ENCODE assay signal across 15 cellular contexts in the genomic region with DNA sequence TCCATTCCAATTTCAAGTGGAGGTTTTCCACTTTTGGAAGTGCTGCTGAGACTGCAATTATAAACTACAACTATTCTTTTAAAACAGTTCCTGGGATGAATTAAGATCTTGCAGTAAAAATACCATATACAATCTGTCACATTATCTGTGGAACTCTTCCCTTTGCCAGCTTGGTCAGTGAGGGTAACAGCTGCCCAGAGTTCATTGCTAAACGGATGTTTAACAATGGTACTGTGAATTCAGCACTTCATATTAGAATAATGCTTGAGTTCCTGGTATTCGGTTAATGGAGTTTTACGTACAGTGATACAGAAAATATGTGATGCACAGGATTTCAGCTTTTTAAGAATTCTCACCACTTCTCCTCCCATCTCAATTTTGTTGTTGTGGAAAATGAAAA. TPM values are rescaled to one million over a fixed set of nuclear protein-coding genes. Genes with fewer than 3 reads are reported as not detected.
DNase-seq lines count a peak whose midpoint lies in the region; ATAC-seq and TF ChIP-seq lines count a peak whose summit lies in the region.
"Had no signal": no experiment of that assay in that cellular context is flagged by ENCODE, and none has a peak within 500 bp of the region (broad histone marks: within the 10 kb centered on the region; RNA-seq: fewer than 3 reads in every experiment).

No MANE protein-coding gene starts in this region.

- no peaks in the 10 kb centered on the region for H3K27me3 Mint-ChIP-seq in HFFc6 (ENCODE audit: insufficient read depth)
- no peaks in the 10 kb centered on the region for H3K27me3 Mint-ChIP-seq in activated naive CD8-positive, alpha-beta T cell treated with anti-CD3 and anti-CD28 coated beads, Interleukin-2, amount 10 ng/mL, durations not matched to agents 7 days and 5 days
- H3K27me3 Mint-ChIP-seq in natural killer cell treated with Interleukin-12 subunit alpha and Interleukin-12 subunit beta and Interleukin-15 and Interleukin-18, amount 100 ng/mL, for 72 hours = no peaks in the 10 kb centered on the region

- ATAC-seq in activated naive CD8-positive, alpha-beta T cell treated with anti-CD3 and anti-CD28 coated beads, Interleukin-2, amount 10 ng/mL, durations not matched to agents 7 days and 5 days (ENCODE audit: low read depth) = no peak
- ATAC-seq in natural killer cell treated with Interleukin-12 subunit alpha and Interleukin-12 subunit beta and Interleukin-15 and Interleukin-18, amount 100 ng/mL, for 72 hours = no peak
- ATAC-seq in HG02588 (IDR thresholded peaks at IDR 0.05; ENCODE audit: unreplicated experiment) = no peak

- peaks cover 72% of the 10 kb centered on the region for H3K4me1 Mint-ChIP-seq in HFFc6 (ENCODE audit: low read depth)
- peaks cover 46% of the 10 kb centered on the region for H3K4me1 Mint-ChIP-seq in activated naive CD8-positive, alpha-beta T cell treated with anti-CD3 and anti-CD28 coated beads, Interleukin-2, amount 10 ng/mL, durations not matched to agents 7 days and 5 days
- H3K4me1 Mint-ChIP-seq in natural killer cell treated with Interleukin-12 subunit alpha and Interleukin-12 subunit beta and Interleukin-15 and Interleukin-18, amount 100 ng/mL, for 72 hours (ENCODE audit: low read depth in 2 of 2) = peaks cover 56 to 74% of the 10 kb centered on the region in 2 donors

- peaks cover 14% of the 10 kb centered on the region for H3K36me3 Mint-ChIP-seq in HFFc6 (ENCODE audit: low read depth)
- H3K36me3 Mint-ChIP-seq in activated naive CD8-positive, alpha-beta T cell treated with anti-CD3 and anti-CD28 coated beads, Interleukin-2, amount 10 ng/mL, durations not matched to agents 7 days and 5 days = peaks cover 16% of the 10 kb centered on the region
- no peaks in the 10 kb centered on the region for H3K36me3 Mint-ChIP-seq in natural killer cell treated with Interleukin-12 subunit alpha and Interleukin-12 subunit beta and Interleukin-15 and Interleukin-18, amount 100 ng/mL, for 72 hours

- no peak for TF ChIP-seq CTCF in HFFc6 (IDR thresholded peaks at IDR 0.05)

- H3K27ac Mint-ChIP-seq in HFFc6 = peak overlapping the region; percentile 34
- H3K27ac Mint-ChIP-seq in activated naive CD8-positive, alpha-beta T cell treated with anti-CD3 and anti-CD28 coated beads, Interleukin-2, amount 10 ng/mL, durations not matched to agents 7 days and 5 days = peak overlapping the region; percentile 53
- peak overlapping the region; percentile 87 to 91 for H3K27ac Mint-ChIP-seq in natural killer cell treated with Interleukin-12 subunit alpha and Interleukin-12 subunit beta and Interleukin-15 and Interleukin-18, amount 100 ng/mL, for 72 hours

- POLR2A ChIA-PET in activated naive CD8-positive, alpha-beta T cell treated with anti-CD3 and anti-CD28 coated beads, Interleukin-2, amount 10 ng/mL, durations not matched to agents 7 days and 5 days (lab: Charles Lee) = no interaction called here

- DNase-seq in DMS 273 (lab: John Stamatoyannopoulos, UW; ENCODE audit: unreplicated experiment) = peak; percentile 17
- no peak for DNase-seq in DMS 273 treated with DMSO at 0.1 percent for 48 hours (lab: John Stamatoyannopoulos, UW)
- no peak for DNase-seq in HFFc6
- no peak for DNase-seq in activated naive CD8-positive, alpha-beta T cell treated with anti-CD3 and anti-CD28 coated beads, Interleukin-2, amount 10 ng/mL, durations not matched to agents 7 days and 5 days
- DNase-seq in natural killer cell treated with Interleukin-12 subunit alpha and Interleukin-12 subunit beta and Interleukin-15 and Interleukin-18, amount 100 ng/mL, for 72 hours (ENCODE audit: low spot score) = no peak
- no peak for DNase-seq in NCI-H1930 (lab: John Stamatoyannopoulos, UW)
- no peak for DNase-seq in KG1 (lab: John Stamatoyannopoulos, UW)
- DNase-seq: DMS79 treated with DMSO at 0.1 percent for 48 hours; kidney; NCI-H2107; NK-92 treated with Interleukin-12 subunit alpha and Interleukin-12 subunit beta, amount 100 ng/mL, for 24 hours; sigmoid colon; transverse colon had no signal

- no peak overlapping the region for H3K4me3 Mint-ChIP-seq in HFFc6
- H3K4me3 Mint-ChIP-seq in activated naive CD8-positive, alpha-beta T cell treated with anti-CD3 and anti-CD28 coated beads, Interleukin-2, amount 10 ng/mL, durations not matched to agents 7 days and 5 days = peak overlapping the region; percentile 38
- H3K4me3 Mint-ChIP-seq in natural killer cell treated with Interleukin-12 subunit alpha and Interleukin-12 subunit beta and Interleukin-15 and Interleukin-18, amount 100 ng/mL, for 72 hours = peak overlapping the region; percentile 73

- H3K9me3 Mint-ChIP-seq in HFFc6 = no peaks in the 10 kb centered on the region
- H3K9me3 Mint-ChIP-seq in activated naive CD8-positive, alpha-beta T cell treated with anti-CD3 and anti-CD28 coated beads, Interleukin-2, amount 10 ng/mL, durations not matched to agents 7 days and 5 days = no peaks in the 10 kb centered on the region
- H3K9me3 Mint-ChIP-seq in natural killer cell treated with Interleukin-12 subunit alpha and Interleukin-12 subunit beta and Interleukin-15 and Interleukin-18, amount 100 ng/mL, for 72 hours = no peaks in the 10 kb centered on the region

RNA-seq across cellular contexts. Expression of a gene that starts 51.5 kb away (rescaled TPM):
- under 1 TPM; 0.46 to 0.95 (median 0.73) TPM for total RNA-seq in HFFc6 (2021; fragmentation: NEBNext Ultra II Directional; extraction: Animal tissue kit (Norgen Biotek cat#: 25700))
- total RNA-seq in activated naive CD8-positive, alpha-beta T cell treated with anti-CD3 and anti-CD28 coated beads, Interleukin-2, amount 10 ng/mL, durations not matched to agents 7 days and 5 days = under 1 TPM; 0.08 to 0.11 TPM
- total RNA-seq in natural killer cell treated with Interleukin-12 subunit alpha and Interleukin-12 subunit beta and Interleukin-15 and Interleukin-18, amount 100 ng/mL, for 72 hours = under 1 TPM; 0.24 to 0.33 TPM
- total RNA-seq: ascending aorta had no signal

Comparison
In these comparisons a context has a peak if more than half of its experiments do, and no peak if none do; other contexts are left out.
1. H3K27ac Mint-ChIP-seq: peak in every context shown above with its lines; median percentile 89 in natural killer cell treated with Interleukin-12 subunit alpha and Interleukin-12 subunit beta and Interleukin-15 and Interleukin-18, amount 100 ng/mL, for 72 hours; 53 in activated naive CD8-positive, alpha-beta T cell treated with anti-CD3 and anti-CD28 coated beads, Interleukin-2, amount 10 ng/mL, durations not matched to agents 7 days and 5 days; 34 in HFFc6.